In genomic region chr1:3136532-3136931, GRCh38 we compare ENCODE assay signal across 1 cellular context.
A peak's percentile ranks its signal among the peaks of the same experiment; 100 is the strongest.
TF ChIP-seq lines count a peak whose summit lies in the region.

No MANE protein-coding gene starts in this region.

TF ChIP-seq in HepG2, 621 proteins besides CTCF, POLR2A, EP300 and RAD21 (continued from another document):
- TF ChIP-seq ZBTB7A (CRISPR knock-in tag; IDR thresholded peaks at IDR 0.05) (peak; percentile 87), MTA1 (CRISPR knock-in tag; IDR thresholded peaks at IDR 0.05; ENCODE audit: borderline replicate concordance) (peak; percentile 38; the same call in 1 of the 2 replicates), HNF4A (CRISPR knock-in tag; IDR thresholded peaks at IDR 0.05) (peak; percentile 29; the same call in 1 of the 2 replicates), PATZ1 (CRISPR knock-in tag; IDR thresholded peaks at IDR 0.05) (peak; percentile 54; the same call in 1 of the 2 replicates), ONECUT2 (CRISPR knock-in tag; IDR thresholded peaks at IDR 0.05) (0 out of 2 replicates have a peak, but pooled peaks have one; percentile 16), MED1 (CRISPR knock-in tag; IDR thresholded peaks at IDR 0.05) (0 out of 2 replicates have a peak, but pooled peaks have one; percentile 13), RELA (CRISPR knock-in tag; IDR thresholded peaks at IDR 0.05) (no peak), ZNF451 (CRISPR knock-in tag; IDR thresholded peaks at IDR 0.05) (no peak)
